1 cellular context compared by ENCODE assay signal in the genomic region with DNA sequence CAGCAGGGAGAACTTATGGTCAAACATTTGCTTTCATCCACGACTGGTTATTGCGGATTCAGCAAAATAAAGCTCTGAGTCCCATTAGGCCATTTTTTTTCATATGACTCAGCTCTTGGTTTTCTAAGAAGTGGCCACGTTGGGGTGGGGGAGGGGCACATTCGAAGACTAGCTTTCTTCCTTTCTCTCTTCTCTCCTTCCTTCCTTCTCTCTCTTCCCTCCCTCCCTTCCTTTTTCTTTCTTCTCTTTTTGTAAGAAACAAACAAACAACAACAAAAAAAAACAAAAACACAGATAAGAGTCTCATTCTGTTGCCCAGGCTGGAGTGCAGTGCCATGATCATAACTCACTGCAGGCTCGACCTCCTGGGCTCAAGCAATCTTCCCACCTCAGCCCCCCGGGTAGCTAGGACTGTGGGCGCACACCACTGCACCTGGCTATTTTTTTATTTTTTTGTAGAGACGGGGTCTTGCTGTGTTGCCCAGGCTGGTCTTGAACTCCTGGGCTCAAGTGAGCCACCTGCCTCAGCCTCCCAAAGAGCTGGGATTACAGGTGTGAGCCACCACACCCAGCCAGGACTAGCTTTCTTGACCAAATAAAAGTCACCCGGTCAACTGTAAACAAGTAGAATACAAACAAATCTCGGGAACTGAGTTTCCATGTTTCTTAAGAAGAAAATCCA.
TF ChIP-seq lines count a peak whose summit lies in the region.

No MANE protein-coding gene starts in this region.

TF ChIP-seq in K562, 482 proteins besides CTCF, POLR2A, EP300 and RAD21 (continues in another document):
- TF ChIP-seq, protein P1, sequence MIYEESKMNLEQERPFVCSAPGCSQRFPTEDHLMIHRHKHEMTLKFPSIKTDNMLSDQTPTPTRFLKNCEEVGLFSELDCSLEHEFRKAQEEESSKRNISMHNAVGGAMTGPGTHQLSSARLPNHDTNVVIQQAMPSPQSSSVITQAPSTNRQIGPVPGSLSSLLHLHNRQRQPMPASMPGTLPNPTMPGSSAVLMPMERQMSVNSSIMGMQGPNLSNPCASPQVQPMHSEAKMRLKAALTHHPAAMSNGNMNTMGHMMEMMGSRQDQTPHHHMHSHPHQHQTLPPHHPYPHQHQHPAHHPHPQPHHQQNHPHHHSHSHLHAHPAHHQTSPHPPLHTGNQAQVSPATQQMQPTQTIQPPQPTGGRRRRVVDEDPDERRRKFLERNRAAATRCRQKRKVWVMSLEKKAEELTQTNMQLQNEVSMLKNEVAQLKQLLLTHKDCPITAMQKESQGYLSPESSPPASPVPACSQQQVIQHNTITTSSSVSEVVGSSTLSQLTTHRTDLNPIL (CRISPR knock-in tag; IDR thresholded peaks at IDR 0.05) = no peak
- TF ChIP-seq XRCC3 (IDR thresholded peaks at IDR 0.05) (no peak), EGR1 (conservative IDR thresholded peaks at IDR 0.05) (no peak), REST (CRISPR knock-in tag; IDR thresholded peaks at IDR 0.05; ENCODE audit: low read depth) (no peak), EWSR1 (IDR thresholded peaks at IDR 0.05; ENCODE audit: borderline replicate concordance, low read depth, partially characterized antibody) (no peak), SIN3B (IDR thresholded peaks at IDR 0.05; ENCODE audit: low read depth) (no peak), ZC3H11A (IDR thresholded peaks at IDR 0.05; ENCODE audit: low read depth, low read length) (no peak), TGIF2 (CRISPR knock-in tag; IDR thresholded peaks at IDR 0.05) (no peak), NFE2L1 (tag; IDR thresholded peaks at IDR 0.05; ENCODE audit: borderline replicate concordance, low read depth) (no peak), ZNF431 (CRISPR knock-in tag; IDR thresholded peaks at IDR 0.05) (no peak), TCFL5 (CRISPR knock-in tag; conservative IDR thresholded peaks at IDR 0.05) (no peak), XRCC4 (IDR thresholded peaks at IDR 0.05; ENCODE audit: extremely low read depth, insufficient read depth, insufficient read length) (no peak), PTBP1 (IDR thresholded peaks at IDR 0.05; ENCODE audit: low read depth, low read length) (no peak), MAX (CRISPR knock-in tag; IDR thresholded peaks at IDR 0.05) (peak; percentile 47; the same call in 1 of the 2 replicates), KLF16 (IDR thresholded peaks at IDR 0.05) (no peak), BRD9 (IDR thresholded peaks at IDR 0.05; ENCODE audit: low read depth, partially characterized antibody) (peak; percentile 94), ZNF282 (CRISPR knock-in tag; IDR thresholded peaks at IDR 0.05) (no peak), ATF1 (CRISPR knock-in tag; IDR thresholded peaks at IDR 0.05) (no peak), ATF1 (tag; IDR thresholded peaks at IDR 0.05) (peak; percentile 56; the same call in 1 of the 2 replicates), ZZZ3 (IDR thresholded peaks at IDR 0.05) (no peak), TRIM24 (IDR thresholded peaks at IDR 0.05) (peak; percentile 91 to 92), TARDBP (IDR thresholded peaks at IDR 0.05) (no peak), KAT7 (CRISPR knock-in tag; IDR thresholded peaks at IDR 0.05; ENCODE audit: borderline replicate concordance) (no peak), PTRF (tag; IDR thresholded peaks at IDR 0.05) (peak; percentile 51; the same call in 1 of the 2 replicates), NCOA1 (IDR thresholded peaks at IDR 0.05; ENCODE audit: low read depth) (peak; percentile 83), IFI16 (CRISPR knock-in tag; IDR thresholded peaks at IDR 0.05) (no peak), MEF2D (tag; conservative IDR thresholded peaks at IDR 0.05; ENCODE audit: low read depth) (peak; percentile 80; the same call in 1 of the 2 replicates), ETS1 (conservative IDR thresholded peaks at IDR 0.05; ENCODE audit: control insufficient read depth, low read depth, low read length) (no peak), SMARCC2 (IDR thresholded peaks at IDR 0.05; ENCODE audit: low read depth) (peak; percentile 64; the same call in 1 of the 2 replicates), U2AF2 (optimal IDR thresholded peaks at IDR 0.05; ENCODE audit: low read depth, low read length) (no peak), ZBTB11 (CRISPR knock-in tag; IDR thresholded peaks at IDR 0.05) (peak in 1 of 3 experiments; percentile 68; a peak in 2 of 6 replicates), PTTG1 (tag; IDR thresholded peaks at IDR 0.05; ENCODE audit: low read depth) (no peak; the same call in none of the 2 replicates), CHD4 (IDR thresholded peaks at IDR 0.05; ENCODE audit: insufficient read depth, insufficient replicate concordance, low read depth, low read length, poor library complexity, severe bottlenecking) (no peak), FOXJ2 (tag; IDR thresholded peaks at IDR 0.05) (no peak), RBFOX2 (IDR thresholded peaks at IDR 0.05; ENCODE audit: low read depth, low read length) (no peak), MEIS2 (IDR thresholded peaks at IDR 0.05; ENCODE audit: partially characterized antibody) (no peak), SMARCE1 (IDR thresholded peaks at IDR 0.05) (peak; percentile 81), NR0B1 (IDR thresholded peaks at IDR 0.05; ENCODE audit: partially characterized antibody) (no peak), HDAC6 (IDR thresholded peaks at IDR 0.05; ENCODE audit: low read depth, low read length) (no peak), MCM3 (IDR thresholded peaks at IDR 0.05) (no peak), RNF2 (IDR thresholded peaks at IDR 0.05) (peak; percentile 84), SLC30A9 (CRISPR knock-in tag; IDR thresholded peaks at IDR 0.05) (no peak), SAP30 (IDR thresholded peaks at IDR 0.05; ENCODE audit: borderline replicate concordance, insufficient read depth, low read depth, low read length, poor library complexity, severe bottlenecking) (no peak), PURB (CRISPR knock-in tag; IDR thresholded peaks at IDR 0.05; ENCODE audit: low read depth) (no peak), SRSF3 (IDR thresholded peaks at IDR 0.05; ENCODE audit: insufficient read depth, low read length) (no peak)
- TF ChIP-seq, protein P2, sequence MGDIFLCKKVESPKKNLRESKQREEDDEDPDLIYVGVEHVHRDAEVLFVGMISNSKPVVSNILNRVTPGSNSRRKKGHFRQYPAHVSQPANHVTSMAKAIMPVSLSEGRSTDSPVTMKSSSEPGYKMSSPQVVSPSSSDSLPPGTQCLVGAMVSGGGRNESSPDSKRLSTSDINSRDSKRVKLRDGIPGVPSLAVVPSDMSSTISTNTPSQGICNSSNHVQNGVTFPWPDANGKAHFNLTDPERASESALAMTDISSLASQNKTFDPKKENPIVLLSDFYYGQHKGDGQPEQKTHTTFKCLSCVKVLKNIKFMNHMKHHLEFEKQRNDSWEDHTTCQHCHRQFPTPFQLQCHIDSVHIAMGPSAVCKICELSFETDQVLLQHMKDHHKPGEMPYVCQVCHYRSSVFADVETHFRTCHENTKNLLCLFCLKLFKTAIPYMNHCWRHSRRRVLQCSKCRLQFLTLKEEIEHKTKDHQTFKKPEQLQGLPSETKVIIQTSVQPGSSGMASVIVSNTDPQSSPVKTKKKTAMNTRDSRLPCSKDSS (IDR thresholded peaks at IDR 0.05; ENCODE audit: low read depth, partially characterized antibody) = no peak
- TF ChIP-seq, protein P3, sequence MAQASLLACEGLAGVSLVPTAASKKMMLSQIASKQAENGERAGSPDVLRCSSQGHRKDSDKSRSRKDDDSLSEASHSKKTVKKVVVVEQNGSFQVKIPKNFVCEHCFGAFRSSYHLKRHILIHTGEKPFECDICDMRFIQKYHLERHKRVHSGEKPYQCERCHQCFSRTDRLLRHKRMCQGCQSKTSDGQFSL (CRISPR knock-in tag; IDR thresholded peaks at IDR 0.05) = no peak
- TF ChIP-seq, protein P3 (tag; IDR thresholded peaks at IDR 0.05) = no peak
